In the genomic region with DNA sequence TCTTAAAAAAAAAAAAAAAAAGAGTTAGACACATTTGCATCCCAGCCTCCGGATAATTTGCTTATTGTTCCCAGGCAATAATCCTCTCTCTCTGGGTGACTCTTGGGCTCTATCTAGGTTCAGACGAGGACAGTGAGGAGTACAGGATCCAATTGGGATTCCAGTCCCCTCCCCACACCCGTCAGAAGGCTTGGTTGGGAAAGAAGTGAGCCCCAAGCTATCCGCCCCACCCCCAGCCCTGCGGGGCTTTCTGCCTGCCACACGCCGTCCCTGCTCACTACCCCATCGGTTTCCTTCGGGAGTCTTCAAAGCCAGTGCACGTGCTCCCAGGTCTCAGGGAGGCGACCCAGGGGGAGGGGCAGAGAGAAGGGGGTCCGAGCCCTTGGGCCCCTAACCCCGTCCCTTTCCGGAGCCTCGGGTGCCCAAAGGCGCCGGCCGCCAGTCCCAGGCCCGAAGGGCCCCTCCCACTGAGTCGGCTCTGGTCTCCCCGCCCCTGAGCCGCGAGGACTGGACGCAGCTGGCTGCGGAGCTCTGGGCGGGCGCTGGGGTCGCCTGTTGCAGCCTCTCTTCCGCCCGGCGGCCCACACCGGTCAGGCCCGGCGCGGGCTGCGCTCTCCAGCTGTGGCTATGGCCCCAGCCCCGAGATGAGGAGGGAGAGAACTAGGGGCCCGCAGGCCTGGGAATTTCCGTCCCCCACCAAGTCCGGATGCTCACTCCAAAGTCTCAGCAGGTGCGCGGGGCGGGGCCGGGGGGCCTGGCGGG, we compare ENCODE assay signal across 1 cellular context.
A peak's percentile ranks its signal among the peaks of the same experiment; 100 is the strongest.
TF ChIP-seq lines count a peak whose summit lies in the region.

No MANE protein-coding gene starts in this region.

TF ChIP-seq in K562, 482 proteins besides CTCF, POLR2A, EP300 and RAD21 (continued from another document and continues in another):
- TF ChIP-seq, protein P1, sequence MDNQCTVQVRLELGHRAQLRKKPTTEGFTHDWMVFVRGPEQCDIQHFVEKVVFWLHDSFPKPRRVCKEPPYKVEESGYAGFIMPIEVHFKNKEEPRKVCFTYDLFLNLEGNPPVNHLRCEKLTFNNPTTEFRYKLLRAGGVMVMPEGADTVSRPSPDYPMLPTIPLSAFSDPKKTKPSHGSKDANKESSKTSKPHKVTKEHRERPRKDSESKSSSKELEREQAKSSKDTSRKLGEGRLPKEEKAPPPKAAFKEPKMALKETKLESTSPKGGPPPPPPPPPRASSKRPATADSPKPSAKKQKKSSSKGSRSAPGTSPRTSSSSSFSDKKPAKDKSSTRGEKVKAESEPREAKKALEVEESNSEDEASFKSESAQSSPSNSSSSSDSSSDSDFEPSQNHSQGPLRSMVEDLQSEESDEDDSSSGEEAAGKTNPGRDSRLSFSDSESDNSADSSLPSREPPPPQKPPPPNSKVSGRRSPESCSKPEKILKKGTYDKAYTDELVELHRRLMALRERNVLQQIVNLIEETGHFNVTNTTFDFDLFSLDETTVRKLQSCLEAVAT (IDR thresholded peaks at IDR 0.05) = 0 out of 4 replicates have a peak, but pooled peaks of 1 of the 2 experiments have one; percentile 8
- TF ChIP-seq FOXK1 (CRISPR knock-in tag; IDR thresholded peaks at IDR 0.05; ENCODE audit: borderline replicate concordance) = peak; percentile 92; the same call in 1 of the 2 replicates
- no peak for TF ChIP-seq ZNF165 (CRISPR knock-in tag; IDR thresholded peaks at IDR 0.05; ENCODE audit: borderline replicate concordance)
- peak; percentile 59; the same call in 1 of the 2 replicates for TF ChIP-seq MTA3 (IDR thresholded peaks at IDR 0.05; ENCODE audit: borderline replicate concordance)
- 0 out of 2 replicates have a peak, but pooled peaks have one; percentile 21 for TF ChIP-seq KDM2B (CRISPR knock-in tag; IDR thresholded peaks at IDR 0.05)
- TF ChIP-seq MECOM (CRISPR knock-in tag; IDR thresholded peaks at IDR 0.05) = no peak
- TF ChIP-seq TBP (optimal IDR thresholded peaks at IDR 0.05; ENCODE audit: low read depth, low read length) = peak; percentile 61
- TF ChIP-seq, protein P2, sequence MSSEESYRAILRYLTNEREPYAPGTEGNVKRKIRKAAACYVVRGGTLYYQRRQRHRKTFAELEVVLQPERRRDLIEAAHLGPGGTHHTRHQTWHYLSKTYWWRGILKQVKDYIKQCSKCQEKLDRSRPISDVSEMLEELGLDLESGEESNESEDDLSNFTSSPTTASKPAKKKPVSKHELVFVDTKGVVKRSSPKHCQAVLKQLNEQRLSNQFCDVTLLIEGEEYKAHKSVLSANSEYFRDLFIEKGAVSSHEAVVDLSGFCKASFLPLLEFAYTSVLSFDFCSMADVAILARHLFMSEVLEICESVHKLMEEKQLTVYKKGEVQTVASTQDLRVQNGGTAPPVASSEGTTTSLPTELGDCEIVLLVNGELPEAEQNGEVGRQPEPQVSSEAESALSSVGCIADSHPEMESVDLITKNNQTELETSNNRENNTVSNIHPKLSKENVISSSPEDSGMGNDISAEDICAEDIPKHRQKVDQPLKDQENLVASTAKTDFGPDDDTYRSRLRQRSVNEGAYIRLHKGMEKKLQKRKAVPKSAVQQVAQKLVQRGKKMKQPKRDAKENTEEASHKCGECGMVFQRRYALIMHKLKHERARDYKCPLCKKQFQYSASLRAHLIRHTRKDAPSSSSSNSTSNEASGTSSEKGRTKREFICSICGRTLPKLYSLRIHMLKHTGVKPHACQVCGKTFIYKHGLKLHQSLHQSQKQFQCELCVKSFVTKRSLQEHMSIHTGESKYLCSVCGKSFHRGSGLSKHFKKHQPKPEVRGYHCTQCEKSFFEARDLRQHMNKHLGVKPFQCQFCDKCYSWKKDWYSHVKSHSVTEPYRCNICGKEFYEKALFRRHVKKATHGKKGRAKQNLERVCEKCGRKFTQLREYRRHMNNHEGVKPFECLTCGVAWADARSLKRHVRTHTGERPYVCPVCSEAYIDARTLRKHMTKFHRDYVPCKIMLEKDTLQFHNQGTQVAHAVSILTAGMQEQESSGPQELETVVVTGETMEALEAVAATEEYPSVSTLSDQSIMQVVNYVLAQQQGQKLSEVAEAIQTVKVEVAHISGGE (CRISPR knock-in tag; IDR thresholded peaks at IDR 0.05) = peak in 1 of 3 experiments; percentile 50; a peak in 1 of 6 replicates
- TF ChIP-seq, protein P3, sequence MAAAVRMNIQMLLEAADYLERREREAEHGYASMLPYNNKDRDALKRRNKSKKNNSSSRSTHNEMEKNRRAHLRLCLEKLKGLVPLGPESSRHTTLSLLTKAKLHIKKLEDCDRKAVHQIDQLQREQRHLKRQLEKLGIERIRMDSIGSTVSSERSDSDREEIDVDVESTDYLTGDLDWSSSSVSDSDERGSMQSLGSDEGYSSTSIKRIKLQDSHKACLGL (CRISPR knock-in tag; IDR thresholded peaks at IDR 0.05; ENCODE audit: borderline replicate concordance, poor library complexity, severe bottlenecking) = no peak
- TF ChIP-seq, protein P4, sequence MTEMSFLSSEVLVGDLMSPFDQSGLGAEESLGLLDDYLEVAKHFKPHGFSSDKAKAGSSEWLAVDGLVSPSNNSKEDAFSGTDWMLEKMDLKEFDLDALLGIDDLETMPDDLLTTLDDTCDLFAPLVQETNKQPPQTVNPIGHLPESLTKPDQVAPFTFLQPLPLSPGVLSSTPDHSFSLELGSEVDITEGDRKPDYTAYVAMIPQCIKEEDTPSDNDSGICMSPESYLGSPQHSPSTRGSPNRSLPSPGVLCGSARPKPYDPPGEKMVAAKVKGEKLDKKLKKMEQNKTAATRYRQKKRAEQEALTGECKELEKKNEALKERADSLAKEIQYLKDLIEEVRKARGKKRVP (CRISPR knock-in tag; IDR thresholded peaks at IDR 0.05) = 0 out of 2 replicates have a peak, but pooled peaks have one; percentile 6
- TF ChIP-seq, protein P5, sequence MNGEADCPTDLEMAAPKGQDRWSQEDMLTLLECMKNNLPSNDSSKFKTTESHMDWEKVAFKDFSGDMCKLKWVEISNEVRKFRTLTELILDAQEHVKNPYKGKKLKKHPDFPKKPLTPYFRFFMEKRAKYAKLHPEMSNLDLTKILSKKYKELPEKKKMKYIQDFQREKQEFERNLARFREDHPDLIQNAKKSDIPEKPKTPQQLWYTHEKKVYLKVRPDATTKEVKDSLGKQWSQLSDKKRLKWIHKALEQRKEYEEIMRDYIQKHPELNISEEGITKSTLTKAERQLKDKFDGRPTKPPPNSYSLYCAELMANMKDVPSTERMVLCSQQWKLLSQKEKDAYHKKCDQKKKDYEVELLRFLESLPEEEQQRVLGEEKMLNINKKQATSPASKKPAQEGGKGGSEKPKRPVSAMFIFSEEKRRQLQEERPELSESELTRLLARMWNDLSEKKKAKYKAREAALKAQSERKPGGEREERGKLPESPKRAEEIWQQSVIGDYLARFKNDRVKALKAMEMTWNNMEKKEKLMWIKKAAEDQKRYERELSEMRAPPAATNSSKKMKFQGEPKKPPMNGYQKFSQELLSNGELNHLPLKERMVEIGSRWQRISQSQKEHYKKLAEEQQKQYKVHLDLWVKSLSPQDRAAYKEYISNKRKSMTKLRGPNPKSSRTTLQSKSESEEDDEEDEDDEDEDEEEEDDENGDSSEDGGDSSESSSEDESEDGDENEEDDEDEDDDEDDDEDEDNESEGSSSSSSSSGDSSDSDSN (IDR thresholded peaks at IDR 0.05; ENCODE audit: borderline replicate concordance in 1 of 2, low read depth in 2 of 2, low read length in 2 of 2) = peak; percentile 72 to 83; a peak in 3 of 4 replicates
- peak; percentile 61 for TF ChIP-seq SMAD4 (CRISPR knock-in tag; conservative IDR thresholded peaks at IDR 0.05)
- TF ChIP-seq, protein P6, sequence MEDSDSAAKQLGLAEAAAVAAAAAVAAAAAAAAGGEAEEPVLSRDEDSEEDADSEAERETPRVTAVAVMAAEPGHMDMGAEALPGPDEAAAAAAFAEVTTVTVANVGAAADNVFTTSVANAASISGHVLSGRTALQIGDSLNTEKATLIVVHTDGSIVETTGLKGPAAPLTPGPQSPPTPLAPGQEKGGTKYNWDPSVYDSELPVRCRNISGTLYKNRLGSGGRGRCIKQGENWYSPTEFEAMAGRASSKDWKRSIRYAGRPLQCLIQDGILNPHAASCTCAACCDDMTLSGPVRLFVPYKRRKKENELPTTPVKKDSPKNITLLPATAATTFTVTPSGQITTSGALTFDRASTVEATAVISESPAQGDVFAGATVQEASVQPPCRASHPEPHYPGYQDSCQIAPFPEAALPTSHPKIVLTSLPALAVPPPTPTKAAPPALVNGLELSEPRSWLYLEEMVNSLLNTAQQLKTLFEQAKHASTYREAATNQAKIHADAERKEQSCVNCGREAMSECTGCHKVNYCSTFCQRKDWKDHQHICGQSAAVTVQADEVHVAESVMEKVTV (CRISPR knock-in tag; IDR thresholded peaks at IDR 0.05) = peak; percentile 23; the same call in 1 of the 2 replicates
- TF ChIP-seq RBM14 (IDR thresholded peaks at IDR 0.05; ENCODE audit: borderline replicate concordance, insufficient read depth, low read depth, low read length) = no peak
- peak; percentile 94 for TF ChIP-seq L3MBTL2 (IDR thresholded peaks at IDR 0.05)
- no peak for TF ChIP-seq BDP1 (IDR thresholded peaks at IDR 0.05; ENCODE audit: insufficient read depth, insufficient read length)
- TF ChIP-seq DPF2 (IDR thresholded peaks at IDR 0.05) = peak; percentile 37; the same call in 1 of the 2 replicates
- no peak for TF ChIP-seq ADNP (tag; IDR thresholded peaks at IDR 0.05)
- no peak for TF ChIP-seq PRPF4 (IDR thresholded peaks at IDR 0.05; ENCODE audit: insufficient read depth, low read depth, low read length, poor library complexity, severe bottlenecking)
- TF ChIP-seq ESRRB (CRISPR knock-in tag; IDR thresholded peaks at IDR 0.05; ENCODE audit: borderline replicate concordance) = no peak
- peak; percentile 76; the same call in 1 of the 2 replicates for TF ChIP-seq PHF8 (IDR thresholded peaks at IDR 0.05; ENCODE audit: borderline replicate concordance, low read length)
- peak; percentile 92 for TF ChIP-seq KLF16 (IDR thresholded peaks at IDR 0.05)
- peak; percentile 26 for TF ChIP-seq CHD1 (IDR thresholded peaks at IDR 0.05; ENCODE audit: low read length)
- no peak for TF ChIP-seq SIX5 (IDR thresholded peaks at IDR 0.05; ENCODE audit: borderline replicate concordance in 1 of 2, insufficient read depth in 1 of 2, low read depth in 1 of 2, low read length in 2 of 2)
- peak; percentile 93 for TF ChIP-seq MAZ (CRISPR knock-in tag; conservative IDR thresholded peaks at IDR 0.05 in 1 of 2, IDR thresholded peaks at IDR 0.05 in 1 of 2)
- peak; percentile 32; the same call in 1 of the 2 replicates for TF ChIP-seq CREM (IDR thresholded peaks at IDR 0.05; ENCODE audit: low read depth)
- no peak for TF ChIP-seq CBX3 (IDR thresholded peaks at IDR 0.05; ENCODE audit: borderline replicate concordance in 1 of 2, low read length in 2 of 2)
- peak; percentile 66 for TF ChIP-seq SMARCE1 (IDR thresholded peaks at IDR 0.05)
- TF ChIP-seq, protein P7, sequence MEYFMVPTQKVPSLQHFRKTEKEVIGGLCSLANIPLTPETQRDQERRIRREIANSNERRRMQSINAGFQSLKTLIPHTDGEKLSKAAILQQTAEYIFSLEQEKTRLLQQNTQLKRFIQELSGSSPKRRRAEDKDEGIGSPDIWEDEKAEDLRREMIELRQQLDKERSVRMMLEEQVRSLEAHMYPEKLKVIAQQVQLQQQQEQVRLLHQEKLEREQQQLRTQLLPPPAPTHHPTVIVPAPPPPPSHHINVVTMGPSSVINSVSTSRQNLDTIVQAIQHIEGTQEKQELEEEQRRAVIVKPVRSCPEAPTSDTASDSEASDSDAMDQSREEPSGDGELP (CRISPR knock-in tag; IDR thresholded peaks at IDR 0.05; ENCODE audit: borderline replicate concordance) = peak; percentile 98
- TF ChIP-seq ZNF785 (CRISPR knock-in tag; IDR thresholded peaks at IDR 0.05) = no peak
- no peak for TF ChIP-seq TAF7 (tag; IDR thresholded peaks at IDR 0.05)
- TF ChIP-seq RNF2 (IDR thresholded peaks at IDR 0.05) = no peak; the same call in 1 of the 2 replicates
- TF ChIP-seq ARID1B (IDR thresholded peaks at IDR 0.05) = peak; percentile 33; the same call in 1 of the 2 replicates
- TF ChIP-seq ZNF217 (CRISPR knock-in tag; IDR thresholded peaks at IDR 0.05) = no peak
- peak; percentile 61; the same call in 1 of the 2 replicates for TF ChIP-seq POLR2AphosphoS5 (IDR thresholded peaks at IDR 0.05; ENCODE audit: control insufficient read depth, insufficient read depth, low read depth, low read length)
- TF ChIP-seq, protein P8, sequence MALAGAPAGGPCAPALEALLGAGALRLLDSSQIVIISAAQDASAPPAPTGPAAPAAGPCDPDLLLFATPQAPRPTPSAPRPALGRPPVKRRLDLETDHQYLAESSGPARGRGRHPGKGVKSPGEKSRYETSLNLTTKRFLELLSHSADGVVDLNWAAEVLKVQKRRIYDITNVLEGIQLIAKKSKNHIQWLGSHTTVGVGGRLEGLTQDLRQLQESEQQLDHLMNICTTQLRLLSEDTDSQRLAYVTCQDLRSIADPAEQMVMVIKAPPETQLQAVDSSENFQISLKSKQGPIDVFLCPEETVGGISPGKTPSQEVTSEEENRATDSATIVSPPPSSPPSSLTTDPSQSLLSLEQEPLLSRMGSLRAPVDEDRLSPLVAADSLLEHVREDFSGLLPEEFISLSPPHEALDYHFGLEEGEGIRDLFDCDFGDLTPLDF (CRISPR knock-in tag; IDR thresholded peaks at IDR 0.05) = peak; percentile 47; the same call in 1 of the 2 replicates
- TF ChIP-seq ETV6 (IDR thresholded peaks at IDR 0.05; ENCODE audit: borderline replicate concordance in 1 of 2, low read depth in 2 of 2, low read length in 1 of 2) = no peak
- 0 out of 2 replicates have a peak, but pooled peaks have one; percentile 25 for TF ChIP-seq ETV6 (CRISPR knock-in tag; IDR thresholded peaks at IDR 0.05; ENCODE audit: borderline replicate concordance)
- peak; percentile 44; the same call in 1 of the 2 replicates for TF ChIP-seq ZNF175 (CRISPR knock-in tag; IDR thresholded peaks at IDR 0.05; ENCODE audit: low read depth)
- TF ChIP-seq, protein P9, sequence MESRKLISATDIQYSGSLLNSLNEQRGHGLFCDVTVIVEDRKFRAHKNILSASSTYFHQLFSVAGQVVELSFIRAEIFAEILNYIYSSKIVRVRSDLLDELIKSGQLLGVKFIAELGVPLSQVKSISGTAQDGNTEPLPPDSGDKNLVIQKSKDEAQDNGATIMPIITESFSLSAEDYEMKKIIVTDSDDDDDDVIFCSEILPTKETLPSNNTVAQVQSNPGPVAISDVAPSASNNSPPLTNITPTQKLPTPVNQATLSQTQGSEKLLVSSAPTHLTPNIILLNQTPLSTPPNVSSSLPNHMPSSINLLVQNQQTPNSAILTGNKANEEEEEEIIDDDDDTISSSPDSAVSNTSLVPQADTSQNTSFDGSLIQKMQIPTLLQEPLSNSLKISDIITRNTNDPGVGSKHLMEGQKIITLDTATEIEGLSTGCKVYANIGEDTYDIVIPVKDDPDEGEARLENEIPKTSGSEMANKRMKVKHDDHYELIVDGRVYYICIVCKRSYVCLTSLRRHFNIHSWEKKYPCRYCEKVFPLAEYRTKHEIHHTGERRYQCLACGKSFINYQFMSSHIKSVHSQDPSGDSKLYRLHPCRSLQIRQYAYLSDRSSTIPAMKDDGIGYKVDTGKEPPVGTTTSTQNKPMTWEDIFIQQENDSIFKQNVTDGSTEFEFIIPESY (CRISPR knock-in tag; IDR thresholded peaks at IDR 0.05) = peak; percentile 52; the same call in 1 of the 2 replicates
- TF ChIP-seq HNRNPK (IDR thresholded peaks at IDR 0.05; ENCODE audit: low read depth, low read length, poor library complexity, severe bottlenecking) = peak; percentile 56
- no peak for TF ChIP-seq ZNF780A (CRISPR knock-in tag; IDR thresholded peaks at IDR 0.05)
- TF ChIP-seq HMGN3 (IDR thresholded peaks at IDR 0.05; ENCODE audit: borderline replicate concordance, extremely low read depth, insufficient read length, low read depth, low read length) = peak; percentile 94
- TF ChIP-seq ZNF431 (CRISPR knock-in tag; IDR thresholded peaks at IDR 0.05) = no peak
- TF ChIP-seq CHCHD3 (CRISPR knock-in tag; IDR thresholded peaks at IDR 0.05) = no peak
- no peak for TF ChIP-seq ZNF644 (tag; IDR thresholded peaks at IDR 0.05; ENCODE audit: low read depth)
- TF ChIP-seq ZNF24 (IDR thresholded peaks at IDR 0.05) = no peak
- peak; percentile 75 for TF ChIP-seq ETV5 (CRISPR knock-in tag; IDR thresholded peaks at IDR 0.05; ENCODE audit: low read depth)
- peak; percentile 71 for TF ChIP-seq POLR2B (IDR thresholded peaks at IDR 0.05; ENCODE audit: low read depth, partially characterized antibody)
